In genomic region chr1:178606839-178607238, GRCh38 we compare ENCODE assay signal across 17 cellular contexts.
"Had no signal": no experiment of that assay in that cellular context is flagged by ENCODE, and none has a peak within 500 bp of the region (broad histone marks: within the 10 kb centered on the region; RNA-seq: fewer than 3 reads in every experiment).

No MANE protein-coding gene starts in this region.

- H3K27me3 Mint-ChIP-seq: activated naive CD8-positive, alpha-beta T cell treated with anti-CD3 and anti-CD28 coated beads, Interleukin-2, amount 10 ng/mL, durations not matched to agents 7 days and 5 days had no signal

- H3K4me1 Mint-ChIP-seq: activated naive CD8-positive, alpha-beta T cell treated with anti-CD3 and anti-CD28 coated beads, Interleukin-2, amount 10 ng/mL, durations not matched to agents 7 days and 5 days had no signal

- H3K27ac ChIP-seq: breast epithelium, esophagus muscularis mucosa, pancreas, vagina, WERI-Rb-1 had no signal

- H3K4me3 ChIP-seq: breast epithelium, esophagus muscularis mucosa, pancreas, thyroid gland, vagina had no signal

- H3K4me3 Mint-ChIP-seq: activated CD8-positive, alpha-beta T cell treated with anti-CD3 and anti-CD28 coated beads for 36 hours; activated naive CD8-positive, alpha-beta T cell treated with anti-CD3 and anti-CD28 coated beads, Interleukin-2, amount 10 ng/mL, durations not matched to agents 7 days and 5 days; activated T-cell treated with anti-CD3 and anti-CD28 coated beads, Interleukin-2, amount 50 U/mL, for 72 hours had no signal

- H3K36me3 ChIP-seq: breast epithelium, esophagus muscularis mucosa, pancreas, thyroid gland, vagina, WERI-Rb-1 had no signal

- H3K27ac Mint-ChIP-seq: activated CD8-positive, alpha-beta T cell treated with anti-CD3 and anti-CD28 coated beads for 36 hours; activated naive CD8-positive, alpha-beta T cell treated with anti-CD3 and anti-CD28 coated beads, Interleukin-2, amount 10 ng/mL, durations not matched to agents 7 days and 5 days; activated T-cell treated with anti-CD3 and anti-CD28 coated beads, Interleukin-2, amount 50 U/mL, for 72 hours had no signal

- H3K9me3 Mint-ChIP-seq: activated CD8-positive, alpha-beta T cell treated with anti-CD3 and anti-CD28 coated beads for 36 hours; activated naive CD8-positive, alpha-beta T cell treated with anti-CD3 and anti-CD28 coated beads, Interleukin-2, amount 10 ng/mL, durations not matched to agents 7 days and 5 days; activated T-cell treated with anti-CD3 and anti-CD28 coated beads, Interleukin-2, amount 50 U/mL, for 72 hours had no signal

- H3K36me3 Mint-ChIP-seq: activated naive CD8-positive, alpha-beta T cell treated with anti-CD3 and anti-CD28 coated beads, Interleukin-2, amount 10 ng/mL, durations not matched to agents 7 days and 5 days had no signal

- H3K4me1 ChIP-seq: breast epithelium, pancreas, vagina had no signal

- H3K27me3 ChIP-seq: breast epithelium, esophagus muscularis mucosa, pancreas, thyroid gland, vagina had no signal

- ATAC-seq: activated CD8-positive, alpha-beta T cell treated with anti-CD3 and anti-CD28 coated beads for 36 hours; activated T-cell treated with anti-CD3 and anti-CD28 coated beads, Interleukin-2, amount 50 U/mL, for 72 hours; pancreas had no signal

- H3K9me3 ChIP-seq: breast epithelium, esophagus muscularis mucosa, pancreas, thyroid gland, vagina had no signal

- DNase-seq: activated CD4-positive, alpha-beta T cell treated with anti-CD3 and anti-CD28 coated beads for 4 hours; activated CD8-positive, alpha-beta memory T cell treated with anti-CD3 and anti-CD28 coated beads, Interleukin-2, amount 50 U/mL, for 4 hours; activated CD8-positive, alpha-beta T cell treated with anti-CD3 and anti-CD28 coated beads for 36 hours; activated gamma-delta T cell treated with Interleukin-2 at 50 U/mL for 16 hours; activated naive CD8-positive, alpha-beta T cell treated with anti-CD3 and anti-CD28 coated beads, Interleukin-2, amount 10 ng/mL, durations not matched to agents 7 days and 5 days; activated T-cell treated with anti-CD3 and anti-CD28 coated beads, Interleukin-2, amount 50 U/mL, for 72 hours; aorta; glutamatergic neuron; pancreas; stimulated activated CD4-positive, alpha-beta T cell treated with anti-CD3 and anti-CD28 coated beads, Interleukin-15, amount 100 ng/mL, for 24 hours; stimulated activated CD4-positive, alpha-beta T cell treated with anti-CD3 and anti-CD28 coated beads, Interleukin-4, amount 100 ng/mL, for 24 hours; T1000; thyroid gland; WERI-Rb-1 had no signal
